ENCODE assay signal across 8 cellular contexts in the genomic region with DNA sequence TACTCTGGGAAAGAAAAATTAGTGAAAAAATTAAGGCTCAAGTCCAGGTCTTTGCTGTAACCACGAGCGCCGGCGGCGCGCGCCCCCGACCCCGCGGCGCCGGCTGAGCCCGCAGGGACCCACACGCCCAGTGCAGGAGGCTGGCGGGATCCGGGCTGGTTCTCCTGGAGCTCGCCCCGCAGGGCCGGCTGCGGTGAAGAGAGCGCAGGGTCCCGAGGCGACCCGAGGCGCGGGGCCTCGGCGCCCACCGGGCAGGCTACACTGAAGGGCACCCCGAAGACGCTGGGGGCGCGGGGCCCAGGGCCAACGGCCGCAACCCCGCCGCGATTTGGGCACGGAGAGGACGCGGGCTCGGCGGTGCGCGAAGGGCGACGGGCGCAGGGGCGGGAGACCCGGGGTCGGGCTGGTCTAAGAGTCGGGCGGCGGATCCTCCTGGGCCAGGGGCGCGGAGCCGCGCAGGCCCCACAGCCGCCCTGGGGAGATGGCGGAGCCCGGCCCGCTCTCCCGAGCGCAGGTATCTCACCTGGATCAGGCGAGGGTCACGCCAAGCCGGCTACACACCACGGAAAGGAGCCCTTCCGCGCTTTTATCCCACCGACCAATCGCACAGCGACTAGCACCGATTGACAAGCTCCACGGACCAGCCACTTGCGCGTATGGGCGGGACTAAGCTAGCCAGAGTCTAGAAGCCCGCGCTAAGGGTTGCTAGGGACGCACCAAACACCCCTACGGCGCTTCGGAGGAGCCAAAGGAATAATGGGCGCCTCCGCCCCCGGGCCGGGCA. TPM values are rescaled to one million over a fixed set of nuclear protein-coding genes. Genes with fewer than 3 reads are reported as not detected.
A peak's percentile ranks its signal among the peaks of the same experiment; 100 is the strongest.
DNase-seq lines count a peak whose midpoint lies in the region; ATAC-seq and TF ChIP-seq lines count a peak whose summit lies in the region.

TSS of gene PASK (minus strand) at position 582 of the 784 bp plus-strand sequence. CDS start 6,440 bp downstream, outside the sequence.

- peaks cover 12% of the 10 kb centered on the region for H3K4me1 ChIP-seq in mucosa of descending colon (ENCODE audit: low read depth)

- H3K4me3 ChIP-seq in mucosa of descending colon, result peak within 1 kb of the TSS; percentile 96

- H3K4me3 Mint-ChIP-seq in IgD-negative memory B cell, result peak within 1 kb of the TSS; percentile 99 to 100 (median 100)

- H3K27ac ChIP-seq in epithelial cell of prostate, result peak within 1 kb of the TSS; percentile 39

- H3K9me3 Mint-ChIP-seq in IgD-negative memory B cell, result no peaks in the 10 kb centered on the region

- no peak for TF ChIP-seq CTCF in mucosa of descending colon (IDR thresholded peaks at IDR 0.05)

- peaks cover 1% of the 10 kb centered on the region for H3K36me3 Mint-ChIP-seq in IgD-negative memory B cell

- H3K4me1 Mint-ChIP-seq in IgD-negative memory B cell, result peaks cover 31 to 36% (median 33%) of the 10 kb centered on the region in 3 donors

- peak within 1 kb of the TSS; percentile 95 to 98 (median 97) for H3K27ac Mint-ChIP-seq in IgD-negative memory B cell

- H3K36me3 ChIP-seq in mucosa of descending colon (ENCODE audit: low read depth), result peaks cover 3% of the 10 kb centered on the region

- ATAC-seq in GM21529 (IDR thresholded peaks at IDR 0.05; ENCODE audit: unreplicated experiment) (peak; percentile 77), mucosa of descending colon (peak; percentile 91)

- peak; percentile 92 for DNase-seq in DMS114 treated with DMSO at 0.1 percent for 48 hours (lab: John Stamatoyannopoulos, UW; ENCODE audit: unreplicated experiment)
- DNase-seq in OCI-M1 (lab: John Stamatoyannopoulos, UW), result peak; percentile 95
- peak; percentile 87 for DNase-seq in activated T-cell treated with anti-CD3 and anti-CD28 coated beads for 1 hour (ENCODE audit: low read depth)
- DNase-seq in epithelial cell of prostate (ENCODE audit: low read depth, low spot score), result peak; percentile 91
- DNase-seq in mucosa of descending colon, result peak; percentile 94 to 97 (median 97)
- peak; percentile 84 to 89 for DNase-seq in stimulated activated CD8-positive, alpha-beta memory T cell treated with anti-CD3 and anti-CD28 coated beads, Interleukin-4, amount 100 ng/mL, for 1 hour (ENCODE audit: low read depth in 2 of 2, low spot score in 1 of 2)

- H3K27me3 Mint-ChIP-seq in IgD-negative memory B cell, result no peaks in the 10 kb centered on the region

- no peaks in the 10 kb centered on the region for H3K9me3 ChIP-seq in mucosa of descending colon

- intact Hi-C loops in mucosa of descending colon (cut with DNase I, micrococcal nuclease), result no loop called here

RNA-seq across cellular contexts. Expression of gene PASK, which starts in this region (rescaled TPM):
- polyA plus RNA-seq in IgD-negative memory B cell, result 10.3 TPM
- total RNA-seq in mucosa of descending colon, result 10 to 100 TPM in 2 of 3 donors, 1 to 10 TPM in 1; 6.8 to 25.5 (median 20.6) TPM

Comparison
In these comparisons a context has a peak if more than half of its experiments do, and no peak if none do; other contexts are left out.
1. Peak in every context shown above with its lines: DNase-seq, ATAC-seq, H3K4me3 ChIP-seq and H3K27ac ChIP-seq.